23 cellular contexts compared by ENCODE assay signal in the genomic region with DNA sequence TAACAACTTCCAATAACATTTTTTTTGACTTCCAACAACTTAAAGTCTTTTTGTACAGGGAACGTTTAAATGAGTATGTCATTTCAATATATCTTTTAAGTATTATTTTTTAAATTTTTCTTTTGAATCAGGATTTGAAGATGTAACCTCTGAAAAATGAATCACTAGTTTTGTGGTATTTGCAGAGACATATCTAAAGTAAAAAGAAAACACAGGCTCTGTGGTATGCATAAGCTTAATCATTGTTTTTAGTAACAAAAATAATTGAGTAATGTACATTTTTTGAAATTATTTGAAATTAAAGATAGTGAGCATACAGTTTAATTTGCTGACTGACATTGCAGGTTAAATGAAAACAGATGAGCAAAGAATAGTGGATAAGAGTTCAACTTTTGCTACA.
"Had no signal": no experiment of that assay in that cellular context is flagged by ENCODE, and none has a peak within 500 bp of the region (broad histone marks: within the 10 kb centered on the region; RNA-seq: fewer than 3 reads in every experiment).

No MANE protein-coding gene starts in this region.

- H3K4me1 Mint-ChIP-seq: activated B cell treated with CpG ODN at 0.5 μM for 24 hours; activated CD4-positive, alpha-beta T cell treated with anti-CD3 and anti-CD28 coated beads, Interleukin-2, amount 10 ng/mL, durations not matched to agents 24 days and 14 days had no signal

- H3K4me3 Mint-ChIP-seq: activated B cell treated with CpG ODN at 0.5 μM for 24 hours; activated CD4-positive, alpha-beta memory T cell treated with anti-CD3 and anti-CD28 coated beads for 36 hours; activated CD4-positive, alpha-beta T cell treated with anti-CD3 and anti-CD28 coated beads, Interleukin-2, amount 10 ng/mL, durations not matched to agents 24 days and 14 days; activated naive CD4-positive, alpha-beta T cell treated with anti-CD3 and anti-CD28 coated beads for 36 hours; activated naive CD8-positive, alpha-beta T cell; activated T-cell treated with anti-CD3 and anti-CD28 coated beads, Interleukin-2, amount 50 U/mL, for 4 hours; T-helper 1 cell treated with Interleukin-12 subunit alpha and Interleukin-12 subunit beta and Interleukin-4 antibody, amounts not matched to agents 30 μg/mL and 1 μg/mL, for 36 hours had no signal

- H3K36me3 Mint-ChIP-seq: activated CD4-positive, alpha-beta memory T cell treated with anti-CD3 and anti-CD28 coated beads for 36 hours; activated naive CD8-positive, alpha-beta T cell had no signal

- H3K4me3 ChIP-seq: breast epithelium, K562, SJCRH30 had no signal

- H3K27ac Mint-ChIP-seq: activated B cell treated with CpG ODN at 0.5 μM for 24 hours; activated CD4-positive, alpha-beta memory T cell treated with anti-CD3 and anti-CD28 coated beads for 36 hours; activated CD4-positive, alpha-beta T cell treated with anti-CD3 and anti-CD28 coated beads, Interleukin-2, amount 10 ng/mL, durations not matched to agents 24 days and 14 days; activated naive CD4-positive, alpha-beta T cell treated with anti-CD3 and anti-CD28 coated beads for 36 hours; activated naive CD8-positive, alpha-beta T cell; T-helper 1 cell treated with Interleukin-12 subunit alpha and Interleukin-12 subunit beta and Interleukin-4 antibody, amounts not matched to agents 30 μg/mL and 1 μg/mL, for 36 hours had no signal

- DNase-seq: activated B cell treated with CpG ODN at 0.5 μM for 24 hours; activated CD4-positive, alpha-beta memory T cell treated with anti-CD3 and anti-CD28 coated beads for 36 hours; activated CD4-positive, alpha-beta T cell treated with anti-CD3 and anti-CD28 coated beads for 1 hour; activated CD4-positive, alpha-beta T cell treated with anti-CD3 and anti-CD28 coated beads, Interleukin-2, amount 10 ng/mL, durations not matched to agents 24 days and 14 days; activated CD8-positive, alpha-beta memory T cell treated with anti-CD3 and anti-CD28 coated beads for 24 hours; activated effector memory CD4-positive, alpha-beta T cell treated with anti-CD3 and anti-CD28 coated beads, Interleukin-2, amount 50 U/mL, for 16 hours; activated naive CD4-positive, alpha-beta T cell treated with anti-CD3 and anti-CD28 coated beads for 36 hours; activated T-cell treated with anti-CD3 and anti-CD28 coated beads, Interleukin-2, amount 50 U/mL, for 4 hours; caudate nucleus; Kasumi-1; NCI-H1048; NCI-H1417; NCI-H1694; NCI-H2029; NCI-H510A treated with DMSO at 0.1 percent for 48 hours; NCI-H69; NK-92 treated with Interleukin-12 subunit alpha and Interleukin-12 subunit beta, amount 100 ng/mL, for 24 hours; Right ventricle myocardium superior; SJCRH30 had no signal

- H3K27me3 Mint-ChIP-seq: activated B cell treated with CpG ODN at 0.5 μM for 24 hours; activated CD4-positive, alpha-beta memory T cell treated with anti-CD3 and anti-CD28 coated beads for 36 hours; activated CD4-positive, alpha-beta T cell treated with anti-CD3 and anti-CD28 coated beads, Interleukin-2, amount 10 ng/mL, durations not matched to agents 24 days and 14 days; activated naive CD8-positive, alpha-beta T cell had no signal
